ENCODE assay signal across 8 cellular contexts in genomic region chr20:31719644-31720485, GRCh38. TPM values are rescaled to one million over a fixed set of nuclear protein-coding genes. Genes with fewer than 3 reads are reported as not detected.
DNase-seq lines count a peak whose midpoint lies in the region; ATAC-seq, FAIRE-seq and TF ChIP-seq lines count a peak whose summit lies in the region.

No MANE protein-coding gene starts in this region.

- intact Hi-C loops in upper lobe of right lung (cut with DNase I), result no loop called here

- H3K27me3 ChIP-seq in bronchial epithelial cell (ENCODE audit: control insufficient read depth, insufficient read depth, low read length) (no peaks in the 10 kb centered on the region), lung (ENCODE audit: control insufficient read depth, insufficient read depth) (no peaks in the 10 kb centered on the region), upper lobe of right lung (no peaks in the 10 kb centered on the region)

- FAIRE-seq in bronchial epithelial cell (lab: Jason Lieb, UNC), result no peak

- H3K36me3 ChIP-seq in bronchial epithelial cell (ENCODE audit: control insufficient read depth, insufficient read depth, low read length) (peaks cover 10% of the 10 kb centered on the region), lung (ENCODE audit: control insufficient read depth in 2 of 2, insufficient read depth in 2 of 2, low read length in 2 of 2) (peaks cover 0 to 13% of the 10 kb centered on the region in 2 donors), upper lobe of right lung (peaks cover 38% of the 10 kb centered on the region)

- TF ChIP-seq CTCF in bronchial epithelial cell (IDR thresholded peaks at IDR 0.05; ENCODE audit: insufficient read depth, low read length, severe bottlenecking) (no peak), lung (IDR thresholded peaks at IDR 0.05; ENCODE audit: control extremely low read depth, extremely low read depth) (no peak), upper lobe of right lung (IDR thresholded peaks at IDR 0.05) (no peak)

- H3K27ac ChIP-seq in lung (ENCODE audit: low read depth in 1 of 2, low read length in 1 of 2) (peak overlapping the region; percentile 98 to 99), upper lobe of right lung (peak overlapping the region; percentile 99)

- DNase-seq in Daoy (ENCODE audit: low read depth) (peak; percentile 78), NCI-H2196 (lab: John Stamatoyannopoulos, UW; ENCODE audit: unreplicated experiment) (peak; percentile 67), bronchial epithelial cell (ENCODE audit: low read depth) (peak; percentile 37), lung (ENCODE audit: low spot score) (peak; percentile 49), upper lobe of right lung (no peak), NCI-H526 treated with DMSO at 0.1 percent for 48 hours (lab: John Stamatoyannopoulos, UW) (no peak)

- H3K4me1 ChIP-seq in lung (ENCODE audit: control insufficient read depth in 2 of 2, insufficient read depth in 2 of 2, low read length in 2 of 2) (peaks cover 7 to 27% of the 10 kb centered on the region in 2 donors), upper lobe of right lung (peaks cover 55% of the 10 kb centered on the region)

- H3K9me3 ChIP-seq in lung (ENCODE audit: control insufficient read depth in 2 of 2, insufficient read depth in 1 of 2, low read length in 1 of 2), result no peaks in the 10 kb centered on the region
- H3K9me3 ChIP-seq in upper lobe of right lung, result no peaks in the 10 kb centered on the region

- 34 to 60% methylated on average over 2 of the region's 2 CpGs for WGBS in lung, 2 donors

- no peak for ATAC-seq in lung (ENCODE audit: insufficient read depth, low FRiP score)
- ATAC-seq in upper lobe of right lung, result no peak
- ATAC-seq in HG03520 (IDR thresholded peaks at IDR 0.05; ENCODE audit: unreplicated experiment), result no peak
- ATAC-seq in GM21825 (IDR thresholded peaks at IDR 0.05; ENCODE audit: unreplicated experiment), result no peak

- H3K4me3 ChIP-seq in bronchial epithelial cell (ENCODE audit: low read depth, low read length) (peak overlapping the region; percentile 78), lung (peak overlapping the region; percentile 83), upper lobe of right lung (peak overlapping the region; percentile 84)

RNA-seq across cellular contexts. Expression of gene BCL2L1, which starts 2.8 kb away (rescaled TPM):
- total RNA-seq in Daoy (2014; rRNA removed; shearing (Covaris generic)), result 49.1 and 55.1 TPM in 2 replicates
- total RNA-seq in bronchial epithelial cell (93.5 and 93.8 TPM in 2 replicates), lung (100 to 1,000 TPM; 113 to 150 TPM), upper lobe of right lung (174 TPM)
- 100 to 1,000 TPM; 107 to 120 TPM for polyA plus RNA-seq in lung

RNA-seq across cellular contexts. Expression of gene TPX2, which starts 19.2 kb away (rescaled TPM):
- total RNA-seq in Daoy (2014; rRNA removed; shearing (Covaris generic)), result 222 and 237 TPM in 2 replicates
- total RNA-seq in bronchial epithelial cell (1.3 and 1.8 TPM in 2 replicates), lung (1 to 10 TPM; 1.6 to 6.5 TPM), upper lobe of right lung (1.6 TPM)
- 1 to 10 TPM; 2.0 to 2.1 TPM for polyA plus RNA-seq in lung

Comparison
In these comparisons a context has a peak if more than half of its experiments do, and no peak if none do; other contexts are left out.
1. DNase-seq: peak in Daoy (single experiment), NCI-H2196 (single experiment), bronchial epithelial cell (single experiment) and lung (single experiment); none in upper lobe of right lung (single experiment) and NCI-H526 treated with DMSO at 0.1 percent for 48 hours (single experiment).
2. RNA of gene TPX2, which starts 19.2 kb away (total RNA-seq): 222 to 237 TPM in Daoy; 1.6 to 6.5 TPM in lung, 1.6 TPM in upper lobe of right lung (single experiment) and 1.3 to 1.8 TPM in bronchial epithelial cell; every median in the first group is over 10 times any median in the second.
3. Peak in every context shown above with its lines, with median percentiles within 50 percentile points of each other: H3K4me3 ChIP-seq.